Comparison of ENCODE assay signal across 1 cellular context in genomic region chr11:74170694-74171629, GRCh38.
A peak's percentile ranks its signal among the peaks of the same experiment; 100 is the strongest.
TF ChIP-seq lines count a peak whose summit lies in the region.

Gene C2CD3, minus strand, starts transcription at chr11:74171002. Its CDS starts 210 bp downstream, at chr11:74170792.
Gene PPME1, plus strand, starts transcription at chr11:74171289. Its CDS starts 133 bp downstream, at chr11:74171422.

TF ChIP-seq in HEK293, 187 proteins besides CTCF, POLR2A, EP300 and RAD21 (continued from another document and continues in another):
- TF ChIP-seq, protein P1, sequence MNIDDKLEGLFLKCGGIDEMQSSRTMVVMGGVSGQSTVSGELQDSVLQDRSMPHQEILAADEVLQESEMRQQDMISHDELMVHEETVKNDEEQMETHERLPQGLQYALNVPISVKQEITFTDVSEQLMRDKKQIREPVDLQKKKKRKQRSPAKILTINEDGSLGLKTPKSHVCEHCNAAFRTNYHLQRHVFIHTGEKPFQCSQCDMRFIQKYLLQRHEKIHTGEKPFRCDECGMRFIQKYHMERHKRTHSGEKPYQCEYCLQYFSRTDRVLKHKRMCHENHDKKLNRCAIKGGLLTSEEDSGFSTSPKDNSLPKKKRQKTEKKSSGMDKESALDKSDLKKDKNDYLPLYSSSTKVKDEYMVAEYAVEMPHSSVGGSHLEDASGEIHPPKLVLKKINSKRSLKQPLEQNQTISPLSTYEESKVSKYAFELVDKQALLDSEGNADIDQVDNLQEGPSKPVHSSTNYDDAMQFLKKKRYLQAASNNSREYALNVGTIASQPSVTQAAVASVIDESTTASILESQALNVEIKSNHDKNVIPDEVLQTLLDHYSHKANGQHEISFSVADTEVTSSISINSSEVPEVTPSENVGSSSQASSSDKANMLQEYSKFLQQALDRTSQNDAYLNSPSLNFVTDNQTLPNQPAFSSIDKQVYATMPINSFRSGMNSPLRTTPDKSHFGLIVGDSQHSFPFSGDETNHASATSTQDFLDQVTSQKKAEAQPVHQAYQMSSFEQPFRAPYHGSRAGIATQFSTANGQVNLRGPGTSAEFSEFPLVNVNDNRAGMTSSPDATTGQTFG (tag by site-specific recombination; IDR thresholded peaks at IDR 0.05; ENCODE audit: borderline replicate concordance): no peak
- TF ChIP-seq ZNF202 (tag by site-specific recombination; IDR thresholded peaks at IDR 0.05; ENCODE audit: borderline replicate concordance) (no peak), GLI4 (tag by site-specific recombination; IDR thresholded peaks at IDR 0.05) (no peak), MYNN (tag by site-specific recombination; IDR thresholded peaks at IDR 0.05; ENCODE audit: borderline replicate concordance) (peak; percentile 48; the same call in 1 of the 2 replicates), ZNF624 (tag by site-specific recombination; IDR thresholded peaks at IDR 0.05) (no peak), REST (tag by site-specific recombination; IDR thresholded peaks at IDR 0.05) (peak; percentile 96), ZIC2 (tag by site-specific recombination; IDR thresholded peaks at IDR 0.05) (no peak), ZNF112 (tag by site-specific recombination; IDR thresholded peaks at IDR 0.05) (no peak), TRIM28 (IDR thresholded peaks at IDR 0.05; ENCODE audit: borderline replicate concordance, low read length) (no peak), ZNF280C (tag by site-specific recombination; IDR thresholded peaks at IDR 0.05) (no peak), RBAK (tag by site-specific recombination; IDR thresholded peaks at IDR 0.05) (no peak), ZNF549 (tag by site-specific recombination; IDR thresholded peaks at IDR 0.05) (no peak), REPIN1 (tag by site-specific recombination; IDR thresholded peaks at IDR 0.05; ENCODE audit: low read depth) (no peak), ZNF449 (tag by site-specific recombination; IDR thresholded peaks at IDR 0.05) (peak; percentile 89), ZFHX2 (tag by site-specific recombination; conservative IDR thresholded peaks at IDR 0.05) (peak; percentile 98), ZNF701 (tag by site-specific recombination; IDR thresholded peaks at IDR 0.05) (no peak), ZBTB48 (tag by site-specific recombination; IDR thresholded peaks at IDR 0.05) (no peak; the same call in 1 of the 2 replicates), ZNF600 (tag by site-specific recombination; IDR thresholded peaks at IDR 0.05) (peak; percentile 57; the same call in 1 of the 2 replicates), ZNF776 (tag by site-specific recombination; IDR thresholded peaks at IDR 0.05; ENCODE audit: borderline replicate concordance) (no peak), MZF1 (tag by site-specific recombination; IDR thresholded peaks at IDR 0.05; ENCODE audit: borderline replicate concordance) (peak; percentile 75), EGR2 (tag by site-specific recombination; IDR thresholded peaks at IDR 0.05; ENCODE audit: low read depth) (peak; percentile 96), ZNF214 (tag by site-specific recombination; IDR thresholded peaks at IDR 0.05; ENCODE audit: borderline replicate concordance) (no peak), ZNF341 (tag by site-specific recombination; IDR thresholded peaks at IDR 0.05; ENCODE audit: low read depth) (peak; percentile 75), ZNF654 (tag by site-specific recombination; IDR thresholded peaks at IDR 0.05; ENCODE audit: low read depth) (no peak), ZNF292 (tag by site-specific recombination; IDR thresholded peaks at IDR 0.05; ENCODE audit: borderline replicate concordance, low read depth) (no peak), ZNF791 (tag by site-specific recombination; IDR thresholded peaks at IDR 0.05) (no peak), ZNF404 (tag by site-specific recombination; IDR thresholded peaks at IDR 0.05) (no peak), ZNF623 (tag by site-specific recombination; IDR thresholded peaks at IDR 0.05) (no peak), GLIS2 (tag by site-specific recombination; IDR thresholded peaks at IDR 0.05) (peak; percentile 74), ZNF16 (tag by site-specific recombination; IDR thresholded peaks at IDR 0.05; ENCODE audit: low read depth) (no peak), SP7 (tag by site-specific recombination; IDR thresholded peaks at IDR 0.05) (peak; percentile 56), ZNF114 (tag by site-specific recombination; IDR thresholded peaks at IDR 0.05) (no peak), ZNF670 (tag by site-specific recombination; IDR thresholded peaks at IDR 0.05; ENCODE audit: low read depth) (no peak), ZNF548 (tag by site-specific recombination; IDR thresholded peaks at IDR 0.05) (no peak), ZNF155 (tag by site-specific recombination; IDR thresholded peaks at IDR 0.05) (no peak), ZNF335 (tag by site-specific recombination; conservative IDR thresholded peaks at IDR 0.05) (peak; percentile 62), ZFP3 (tag by site-specific recombination; IDR thresholded peaks at IDR 0.05; ENCODE audit: low read depth) (no peak), ZFP37 (tag by site-specific recombination; IDR thresholded peaks at IDR 0.05) (0 out of 2 replicates have a peak, but pooled peaks have one; percentile 27), ZNF121 (tag by site-specific recombination; IDR thresholded peaks at IDR 0.05) (no peak), KLF1 (tag by site-specific recombination; IDR thresholded peaks at IDR 0.05) (peak; percentile 69), ZNF394 (tag by site-specific recombination; IDR thresholded peaks at IDR 0.05; ENCODE audit: borderline replicate concordance) (no peak; the same call in 1 of the 2 replicates), FEZF1 (tag by site-specific recombination; IDR thresholded peaks at IDR 0.05) (no peak), ZEB2 (tag by site-specific recombination; IDR thresholded peaks at IDR 0.05) (peak; percentile 66; the same call in 1 of the 2 replicates), ZNF660 (tag by site-specific recombination; IDR thresholded peaks at IDR 0.05) (peak; percentile 60), ZNF324 (tag by site-specific recombination; IDR thresholded peaks at IDR 0.05) (no peak)
- TF ChIP-seq, protein P2, sequence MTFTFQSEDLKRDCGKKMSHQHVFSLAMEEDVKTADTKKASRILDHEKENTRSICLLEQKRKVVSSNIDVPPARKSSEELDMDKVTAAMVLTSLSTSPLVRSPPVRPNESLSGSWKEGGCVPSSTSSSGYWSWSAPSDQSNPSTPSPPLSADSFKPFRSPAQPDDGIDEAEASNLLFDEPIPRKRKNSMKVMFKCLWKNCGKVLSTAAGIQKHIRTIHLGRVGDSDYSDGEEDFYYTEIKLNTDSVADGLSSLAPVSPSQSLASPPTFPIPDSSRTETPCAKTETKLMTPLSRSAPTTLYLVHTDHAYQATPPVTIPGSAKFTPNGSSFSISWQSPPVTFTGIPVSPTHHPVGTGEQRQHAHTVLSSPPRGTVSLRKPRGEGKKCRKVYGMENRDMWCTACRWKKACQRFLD (tag by site-specific recombination; IDR thresholded peaks at IDR 0.05): no peak
- TF ChIP-seq, protein P3, sequence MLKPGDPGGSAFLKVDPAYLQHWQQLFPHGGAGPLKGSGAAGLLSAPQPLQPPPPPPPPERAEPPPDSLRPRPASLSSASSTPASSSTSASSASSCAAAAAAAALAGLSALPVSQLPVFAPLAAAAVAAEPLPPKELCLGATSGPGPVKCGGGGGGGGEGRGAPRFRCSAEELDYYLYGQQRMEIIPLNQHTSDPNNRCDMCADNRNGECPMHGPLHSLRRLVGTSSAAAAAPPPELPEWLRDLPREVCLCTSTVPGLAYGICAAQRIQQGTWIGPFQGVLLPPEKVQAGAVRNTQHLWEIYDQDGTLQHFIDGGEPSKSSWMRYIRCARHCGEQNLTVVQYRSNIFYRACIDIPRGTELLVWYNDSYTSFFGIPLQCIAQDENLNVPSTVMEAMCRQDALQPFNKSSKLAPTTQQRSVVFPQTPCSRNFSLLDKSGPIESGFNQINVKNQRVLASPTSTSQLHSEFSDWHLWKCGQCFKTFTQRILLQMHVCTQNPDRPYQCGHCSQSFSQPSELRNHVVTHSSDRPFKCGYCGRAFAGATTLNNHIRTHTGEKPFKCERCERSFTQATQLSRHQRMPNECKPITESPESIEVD (tag by site-specific recombination; IDR thresholded peaks at IDR 0.05): no peak
- TF ChIP-seq, protein P4, sequence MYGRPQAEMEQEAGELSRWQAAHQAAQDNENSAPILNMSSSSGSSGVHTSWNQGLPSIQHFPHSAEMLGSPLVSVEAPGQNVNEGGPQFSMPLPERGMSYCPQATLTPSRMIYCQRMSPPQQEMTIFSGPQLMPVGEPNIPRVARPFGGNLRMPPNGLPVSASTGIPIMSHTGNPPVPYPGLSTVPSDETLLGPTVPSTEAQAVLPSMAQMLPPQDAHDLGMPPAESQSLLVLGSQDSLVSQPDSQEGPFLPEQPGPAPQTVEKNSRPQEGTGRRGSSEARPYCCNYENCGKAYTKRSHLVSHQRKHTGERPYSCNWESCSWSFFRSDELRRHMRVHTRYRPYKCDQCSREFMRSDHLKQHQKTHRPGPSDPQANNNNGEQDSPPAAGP (tag by site-specific recombination; IDR thresholded peaks at IDR 0.05): 0 out of 2 replicates have a peak, but pooled peaks have one; percentile 26
- TF ChIP-seq, protein P5, sequence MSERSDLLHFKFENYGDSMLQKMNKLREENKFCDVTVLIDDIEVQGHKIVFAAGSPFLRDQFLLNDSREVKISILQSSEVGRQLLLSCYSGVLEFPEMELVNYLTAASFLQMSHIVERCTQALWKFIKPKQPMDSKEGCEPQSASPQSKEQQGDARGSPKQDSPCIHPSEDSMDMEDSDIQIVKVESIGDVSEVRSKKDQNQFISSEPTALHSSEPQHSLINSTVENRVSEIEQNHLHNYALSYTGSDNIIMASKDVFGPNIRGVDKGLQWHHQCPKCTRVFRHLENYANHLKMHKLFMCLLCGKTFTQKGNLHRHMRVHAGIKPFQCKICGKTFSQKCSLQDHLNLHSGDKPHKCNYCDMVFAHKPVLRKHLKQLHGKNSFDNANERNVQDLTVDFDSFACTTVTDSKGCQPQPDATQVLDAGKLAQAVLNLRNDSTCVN (tag by site-specific recombination; optimal IDR thresholded peaks at IDR 0.05): peak; percentile 19
- TF ChIP-seq, protein P6, sequence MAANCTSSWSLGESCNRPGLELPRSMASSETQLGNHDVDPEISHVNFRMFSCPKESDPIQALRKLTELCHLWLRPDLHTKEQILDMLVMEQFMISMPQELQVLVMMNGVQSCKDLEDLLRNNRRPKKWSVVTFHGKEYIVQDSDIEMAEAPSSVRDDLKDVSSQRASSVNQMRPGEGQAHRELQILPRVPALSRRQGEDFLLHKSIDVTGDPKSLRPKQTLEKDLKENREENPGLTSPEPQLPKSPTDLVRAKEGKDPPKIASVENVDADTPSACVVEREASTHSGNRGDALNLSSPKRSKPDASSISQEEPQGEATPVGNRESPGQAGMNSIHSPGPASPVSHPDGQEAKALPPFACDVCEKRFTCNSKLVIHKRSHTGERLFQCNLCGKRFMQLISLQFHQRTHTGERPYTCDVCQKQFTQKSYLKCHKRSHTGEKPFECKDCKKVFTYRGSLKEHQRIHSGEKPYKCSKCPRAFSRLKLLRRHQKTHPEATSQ (tag by site-specific recombination; IDR thresholded peaks at IDR 0.05): no peak
